18 cellular contexts compared by ENCODE assay signal in genomic region chr3:65484964-65485363, GRCh38.
A peak's percentile ranks its signal among the peaks of the same experiment; 100 is the strongest.
DNase-seq lines count a peak whose midpoint lies in the region; TF ChIP-seq lines count a peak whose summit lies in the region.
"Had no signal": no experiment of that assay in that cellular context is flagged by ENCODE, and none has a peak within 500 bp of the region (broad histone marks: within the 10 kb centered on the region; RNA-seq: fewer than 3 reads in every experiment).

No MANE protein-coding gene starts in this region.

- H3K27ac Mint-ChIP-seq in MCF 10A (ENCODE audit: low read depth, unreplicated experiment): no peak overlapping the region
- H3K27ac Mint-ChIP-seq: CD14-positive monocyte had no signal

- no peak overlapping the region for H3K4me3 ChIP-seq in mammary epithelial cell (replicated peaks in 1 of 3; ENCODE audit: insufficient read depth in 1 of 3, low read depth in 2 of 3, low read length in 3 of 3)
- H3K4me3 ChIP-seq in iPS-15b (ENCODE audit: low read depth, low read length): no peak overlapping the region
- H3K4me3 ChIP-seq in skeletal muscle tissue (ENCODE audit: low read length in 3 of 3): peak overlapping the region in 1 of 3 donors; percentile 45
- H3K4me3 ChIP-seq in OCI-LY7 (ENCODE audit: low read depth, low read length, poor library complexity, severe bottlenecking): no peak overlapping the region
- H3K4me3 ChIP-seq: uterus had no signal

- H3K27ac ChIP-seq in mammary epithelial cell (ENCODE audit: insufficient read depth, low read depth, low read length) (no peak overlapping the region), VCaP (peak overlapping the region; percentile 92), skeletal muscle tissue (ENCODE audit: low read depth, low read length) (peak overlapping the region; percentile 73), OCI-LY7 (ENCODE audit: low read depth, low read length, poor library complexity, severe bottlenecking) (no peak overlapping the region)

- in situ Hi-C loops in mammary epithelial cell (cut with MboI; ENCODE audit: low sequenced_read_pairs in 2 of 2): no loop called here

- no peak overlapping the region for H3K9ac ChIP-seq in mammary epithelial cell (ENCODE audit: insufficient read depth, low read length)
- peak overlapping the region; percentile 10 for H3K9ac ChIP-seq in iPS-15b (ENCODE audit: low read depth, low read length)
- H3K9ac ChIP-seq in skeletal muscle tissue (ENCODE audit: low read depth in 1 of 3, low read length in 3 of 3): peak overlapping the region in 1 of 3 donors; percentile 27

- peak overlapping the region; percentile 29 for H3K4me2 ChIP-seq in mammary epithelial cell (ENCODE audit: insufficient read depth, low read depth, low read length)
- H3K4me2 ChIP-seq in OCI-LY7 (ENCODE audit: low read length): no peak overlapping the region

- no peaks in the 10 kb centered on the region for H3K27me3 Mint-ChIP-seq in MCF 10A (ENCODE audit: insufficient read depth, unreplicated experiment)
- H3K27me3 Mint-ChIP-seq: central memory CD8-positive, alpha-beta T cell had no signal

- no peaks in the 10 kb centered on the region for H3K4me1 Mint-ChIP-seq in MCF 10A (ENCODE audit: insufficient read depth, unreplicated experiment)
- H3K4me1 Mint-ChIP-seq: CD14-positive monocyte; central memory CD8-positive, alpha-beta T cell had no signal

- no TSS peak for BruUV-seq in mammary epithelial cell (replicated peaks; lab: Mats Ljungman, UMichigan)
- BruUV-seq in MCF 10A (replicated peaks; lab: Mats Ljungman, UMichigan): no TSS peak
- BruUV-seq in OCI-LY7 (replicated peaks; lab: Mats Ljungman, UMichigan): no TSS peak

- no peaks in the 10 kb centered on the region for H3K9me3 ChIP-seq in mammary epithelial cell (replicated peaks; ENCODE audit: insufficient read depth, low read length)
- H3K9me3 ChIP-seq in iPS-15b (ENCODE audit: control insufficient read depth, insufficient read depth, low read length): no peaks in the 10 kb centered on the region
- H3K9me3 ChIP-seq in skeletal muscle tissue (ENCODE audit: control insufficient read depth in 3 of 3, low read length in 3 of 3): no peaks in the 10 kb centered on the region
- H3K9me3 ChIP-seq in OCI-LY7 (ENCODE audit: low read length): no peaks in the 10 kb centered on the region
- H3K9me3 ChIP-seq: uterus had no signal

- intact Hi-C loops in mammary epithelial cell (cut with micrococcal nuclease): no loop called here
- intact Hi-C loops in MCF 10A (cut with micrococcal nuclease): loop anchor here (5.0 kb wide), 1 partner anchor 187 kb away; no protein-coding TSS in a partner anchor
- intact Hi-C loops in OCI-LY7 (cut with micrococcal nuclease; ENCODE audit: unreplicated experiment): no loop called here

- no peak overlapping the region for H2AFZ ChIP-seq in mammary epithelial cell (ENCODE audit: low read depth, low read length)
- no peak overlapping the region for H2AFZ ChIP-seq in OCI-LY7 (ENCODE audit: low read length)

- dilution Hi-C loops in mammary epithelial cell (cut with HindIII; ENCODE audit: low sequenced_read_pairs): no loop called here

- POLR2A ChIA-PET in MCF 10A (lab: Yijun Ruan, JAX): no interaction called here
- POLR2A ChIA-PET in OCI-LY7 (lab: Charles Lee): no interaction called here

- H3K9me3 Mint-ChIP-seq in MCF 10A (ENCODE audit: unreplicated experiment): no peaks in the 10 kb centered on the region
- H3K9me3 Mint-ChIP-seq: neural crest cell had no signal

- H3K4me1 ChIP-seq in mammary epithelial cell (ENCODE audit: insufficient read depth, low read length) (peaks cover 26% of the 10 kb centered on the region), iPS-15b (ENCODE audit: control insufficient read depth, insufficient read depth, low read length) (peaks cover 33% of the 10 kb centered on the region), skeletal muscle tissue (ENCODE audit: control insufficient read depth in 3 of 3, insufficient read depth in 3 of 3, low read length in 3 of 3) (peaks cover 44 to 51% (median 50%) of the 10 kb centered on the region in 3 donors), OCI-LY7 (ENCODE audit: insufficient read depth, low read length, poor library complexity, severe bottlenecking) (no peaks in the 10 kb centered on the region)

- H3K79me2 ChIP-seq in mammary epithelial cell (ENCODE audit: insufficient read depth, low read length): no peaks in the 10 kb centered on the region
- no peaks in the 10 kb centered on the region for H3K79me2 ChIP-seq in OCI-LY7 (ENCODE audit: insufficient read depth, low read depth, low read length)

- no peak overlapping the region for H3K4me3 Mint-ChIP-seq in MCF 10A (ENCODE audit: unreplicated experiment)
- H3K4me3 Mint-ChIP-seq: CD14-positive monocyte; central memory CD8-positive, alpha-beta T cell; neural crest cell had no signal

- 42% methylated on average over 2 of the region's 3 CpGs for WGBS in mammary epithelial cell (ENCODE audit: low coverage, missing lambda C conversion rate)

- H4K20me1 ChIP-seq in mammary epithelial cell (ENCODE audit: insufficient read depth, low read length) (no peaks in the 10 kb centered on the region), OCI-LY7 (ENCODE audit: insufficient read depth, low read length) (no peaks in the 10 kb centered on the region)

- TF ChIP-seq CTCF in mammary epithelial cell (conservative IDR thresholded peaks at IDR 0.05 in 1 of 2, IDR thresholded peaks at IDR 0.05 in 1 of 2; ENCODE audit: extremely low read depth in 1 of 2, insufficient read depth in 1 of 2, low read depth in 1 of 2, low read length in 2 of 2) (no peak), MCF 10A (IDR thresholded peaks at IDR 0.05; ENCODE audit: unreplicated experiment) (no peak), VCaP (conservative IDR thresholded peaks at IDR 0.05) (no peak), OCI-LY7 (conservative IDR thresholded peaks at IDR 0.05; ENCODE audit: low read length) (no peak)

- H3K27me3 ChIP-seq in mammary epithelial cell (ENCODE audit: insufficient read depth, low read length) (no peaks in the 10 kb centered on the region), iPS-15b (ENCODE audit: control insufficient read depth, insufficient read depth, low read length) (no peaks in the 10 kb centered on the region), skeletal muscle tissue (ENCODE audit: control insufficient read depth in 3 of 3, insufficient read depth in 3 of 3, low read length in 3 of 3) (no peaks in the 10 kb centered on the region)
- H3K27me3 ChIP-seq: uterus had no signal

- no peaks in the 10 kb centered on the region for H3K36me3 Mint-ChIP-seq in MCF 10A (ENCODE audit: insufficient read depth, unreplicated experiment)
- H3K36me3 Mint-ChIP-seq: CD14-positive monocyte had no signal

- DNase-seq in mammary epithelial cell: peak; percentile 54
- no peak for DNase-seq in MCF 10A (ENCODE audit: unreplicated experiment)
- no peak for DNase-seq in stimulated activated CD4-positive, alpha-beta T cell treated with anti-CD3 and anti-CD28 coated beads, Interleukin-4, amount 100 ng/mL, for 4 hours
- DNase-seq in OCI-LY7 (ENCODE audit: low spot score): no peak
- no peak for DNase-seq in foreskin melanocyte
- DNase-seq: MV-4-11; NCI-H187 treated with DMSO at 0.1 percent for 48 hours; NCI-H226; SHP77; stimulated activated CD4-positive, alpha-beta T cell treated with anti-CD3 and anti-CD28 coated beads, Interleukin-12 subunit alpha, Interleukin-12 subunit beta, amount 100 ng/mL, for 4 hours; T-helper 1 cell; uterus had no signal

- H3K9me2 ChIP-seq in OCI-LY7 (ENCODE audit: insufficient read depth, low read length): no peaks in the 10 kb centered on the region

- CTCF ChIA-PET in mammary epithelial cell (lab: Charles Lee; ENCODE audit: low non-redundant PET): no interaction called here
- CTCF ChIA-PET in MCF 10A (lab: Yijun Ruan, JAX): interaction anchor here (0.7 kb wide), 1 partner anchor 1895 kb away, joined by 5 read pairs; no protein-coding TSS in a partner anchor
- CTCF ChIA-PET in OCI-LY7 (lab: Charles Lee; ENCODE audit: unreplicated experiment): no interaction called here

- H3K36me3 ChIP-seq in mammary epithelial cell (ENCODE audit: insufficient read depth, low read length): no peaks in the 10 kb centered on the region
- no peaks in the 10 kb centered on the region for H3K36me3 ChIP-seq in iPS-15b (ENCODE audit: control insufficient read depth, insufficient read depth, low read length)
- no peaks in the 10 kb centered on the region for H3K36me3 ChIP-seq in skeletal muscle tissue (ENCODE audit: control insufficient read depth in 3 of 3, insufficient read depth in 3 of 3, low read length in 3 of 3)
- H3K36me3 ChIP-seq in OCI-LY7 (ENCODE audit: insufficient read depth, low read length): no peaks in the 10 kb centered on the region
- H3K36me3 ChIP-seq: uterus had no signal

Comparison
In these comparisons a context has a peak if more than half of its experiments do, and no peak if none do; other contexts are left out.
1. H3K27ac ChIP-seq: peak in VCaP (single experiment) and skeletal muscle tissue (single experiment); none in mammary epithelial cell (single experiment) and OCI-LY7 (single experiment).